Comparison of ENCODE assay signal across 27 cellular contexts in genomic region chr9:18675973-18676372, GRCh38.
"Had no signal": no experiment of that assay in that cellular context is flagged by ENCODE, and none has a peak within 500 bp of the region (broad histone marks: within the 10 kb centered on the region; RNA-seq: fewer than 3 reads in every experiment).

No MANE protein-coding gene starts in this region.

- DNase-seq: activated B cell treated with CpG ODN at 0.5 μM for 24 hours; activated CD4-positive, alpha-beta T cell treated with anti-CD3 and anti-CD28 coated beads for 36 hours; activated CD4-positive, alpha-beta T cell treated with anti-CD3 and anti-CD28 coated beads, Interleukin-2, amount 50 U/mL, for 4 hours; activated CD8-positive, alpha-beta memory T cell treated with anti-CD3 and anti-CD28 coated beads for 24 hours; activated CD8-positive, alpha-beta memory T cell treated with anti-CD3 and anti-CD28 coated beads, Interleukin-2, amount 50 U/mL, for 4 hours; activated T-cell treated with anti-CD3 and anti-CD28 coated beads, Interleukin-2, amount 50 U/mL, for 24 hours; adrenal gland; brain microvascular endothelial cell; caudate nucleus; effector CD4-positive, alpha-beta T cell; erythroblast; immature natural killer cell; kidney glomerular epithelial cell; left lung; naive B cell; nucleus accumbens; posterior cingulate gyrus; stimulated activated CD4-positive, alpha-beta T cell treated with anti-CD3 and anti-CD28 coated beads, Interleukin-4, amount 100 ng/mL, for 1 hour; stimulated activated naive CD4-positive, alpha-beta T cell; testis; trophoblast cell; uterus had no signal

- H3K4me1 ChIP-seq: adrenal gland, testis had no signal

- H3K36me3 ChIP-seq: adrenal gland, ascending aorta, brain microvascular endothelial cell, left lung, uterus had no signal

- ATAC-seq: activated CD4-positive, alpha-beta T cell treated with anti-CD3 and anti-CD28 coated beads for 36 hours; activated naive CD4-positive, alpha-beta T cell treated with anti-CD3 and anti-CD28 coated beads, Interleukin-2, amount 50 U/mL, for 72 hours; activated T-helper 17 cell treated with anti-CD3 and anti-CD28 coated beads, Interleukin-2, amount 50 U/mL, for 72 hours; left lung had no signal

- H3K4me3 ChIP-seq: adrenal gland, ascending aorta, left lung, lung, testis, uterus had no signal

- H3K9me3 ChIP-seq: adrenal gland, ascending aorta, left lung, testis, uterus had no signal

- FAIRE-seq: endometrium had no signal

- H3K27ac ChIP-seq: adrenal gland, ascending aorta, brain microvascular endothelial cell, left lung, testis had no signal

- H3K27me3 ChIP-seq: adrenal gland, ascending aorta, brain microvascular endothelial cell, left lung, testis, uterus had no signal
